10 cellular contexts compared by ENCODE assay signal in genomic region chr12:96402061-96402460, GRCh38. TPM values are rescaled to one million over a fixed set of nuclear protein-coding genes. Genes with fewer than 3 reads are reported as not detected.
DNase-seq lines count a peak whose midpoint lies in the region; TF ChIP-seq lines count a peak whose summit lies in the region.
"Had no signal": no experiment of that assay in that cellular context is flagged by ENCODE, and none has a peak within 500 bp of the region (broad histone marks: within the 10 kb centered on the region; RNA-seq: fewer than 3 reads in every experiment).

No MANE protein-coding gene starts in this region.

- peaks cover 23% of the 10 kb centered on the region for H3K79me2 ChIP-seq in OCI-LY7 (ENCODE audit: insufficient read depth, low read depth, low read length)

- DNase-seq in activated CD4-positive, alpha-beta T cell treated with anti-CD3 and anti-CD28 coated beads, Interleukin-2, amount 50 U/mL, for 1 hour = peak; percentile 20
- DNase-seq in activated CD4-positive, alpha-beta T cell treated with anti-CD3 and anti-CD28 coated beads for 1 hour = no peak
- DNase-seq in OCI-LY7 (ENCODE audit: low spot score) = peak; percentile 35
- no peak for DNase-seq in effector memory CD4-positive, alpha-beta T cell
- peak; percentile 14 for DNase-seq in retina
- DNase-seq in NCI-H187 treated with DMSO at 0.1 percent for 48 hours (lab: John Stamatoyannopoulos, UW) = no peak
- DNase-seq in AG08396 (ENCODE audit: low spot score) = no peak
- no peak for DNase-seq in colonic mucosa
- DNase-seq: foreskin fibroblast had no signal

- peak overlapping the region; percentile 100 for H2AFZ ChIP-seq in OCI-LY7 (ENCODE audit: low read length)

- no peaks in the 10 kb centered on the region for H3K36me3 ChIP-seq in OCI-LY7 (ENCODE audit: insufficient read depth, low read length)
- no peaks in the 10 kb centered on the region for H3K36me3 ChIP-seq in effector memory CD4-positive, alpha-beta T cell (ENCODE audit: control insufficient read depth, insufficient read depth, low read length)
- no peaks in the 10 kb centered on the region for H3K36me3 ChIP-seq in colonic mucosa

- H3K4me1 ChIP-seq in OCI-LY7 (ENCODE audit: insufficient read depth, low read length, poor library complexity, severe bottlenecking) (peaks cover 65% of the 10 kb centered on the region), colonic mucosa (no peaks in the 10 kb centered on the region)
- H3K4me1 ChIP-seq in effector memory CD4-positive, alpha-beta T cell (ENCODE audit: control insufficient read depth, insufficient read depth, low read length, poor library complexity, severe bottlenecking) = peaks cover 10% of the 10 kb centered on the region

- H3K27me3 ChIP-seq in effector memory CD4-positive, alpha-beta T cell (replicated peaks; ENCODE audit: control insufficient read depth, insufficient read depth, low read length, poor library complexity, severe bottlenecking) = no peaks in the 10 kb centered on the region
- no peaks in the 10 kb centered on the region for H3K27me3 ChIP-seq in colonic mucosa

- peak overlapping the region; percentile 94 for H3K4me3 ChIP-seq in OCI-LY7 (ENCODE audit: low read depth, low read length, poor library complexity, severe bottlenecking)
- peak overlapping the region; percentile 87 for H3K4me3 ChIP-seq in effector memory CD4-positive, alpha-beta T cell (ENCODE audit: insufficient read depth, low read depth, low read length, poor library complexity, severe bottlenecking)
- no peak overlapping the region for H3K4me3 ChIP-seq in colonic mucosa

- intact Hi-C loops in OCI-LY7 (cut with micrococcal nuclease; ENCODE audit: unreplicated experiment) (loop anchor here (5.0 to 10.0 kb wide), 2 partner anchors 367 to 460 kb away; partner anchors contain the start of genes AMDHD1, CCDC38 and LTA4H), colonic mucosa (cut with DNase I) (loop anchor here (5.0 kb wide), 2 partner anchors 110 to 340 kb away; no protein-coding TSS in a partner anchor)

- H3K4me2 ChIP-seq in OCI-LY7 (ENCODE audit: low read length) = peak overlapping the region; percentile 100

- peaks cover 18% of the 10 kb centered on the region for H4K20me1 ChIP-seq in OCI-LY7 (ENCODE audit: insufficient read depth, low read length)

- no peak for TF ChIP-seq CTCF in OCI-LY7 (conservative IDR thresholded peaks at IDR 0.05; ENCODE audit: low read length)
- no peak for TF ChIP-seq CTCF in colonic mucosa (IDR thresholded peaks at IDR 0.05)

- H3K27ac ChIP-seq in OCI-LY7 (ENCODE audit: low read depth, low read length, poor library complexity, severe bottlenecking) (peak overlapping the region; percentile 96), colonic mucosa (no peak overlapping the region)
- peak overlapping the region; percentile 79 for H3K27ac ChIP-seq in effector memory CD4-positive, alpha-beta T cell (ENCODE audit: insufficient read depth, low read length, poor library complexity, severe bottlenecking)
- H3K27ac ChIP-seq: C4-2B had no signal

- BruUV-seq in OCI-LY7 (replicated peaks; lab: Mats Ljungman, UMichigan) = no TSS peak

- CTCF ChIA-PET in OCI-LY7 (lab: Charles Lee; ENCODE audit: unreplicated experiment) = no interaction called here

- H3K9me3 ChIP-seq in OCI-LY7 (ENCODE audit: low read length) (no peaks in the 10 kb centered on the region), colonic mucosa (no peaks in the 10 kb centered on the region)
- no peaks in the 10 kb centered on the region for H3K9me3 ChIP-seq in effector memory CD4-positive, alpha-beta T cell (ENCODE audit: control insufficient read depth, low read length)

- POLR2A ChIA-PET in OCI-LY7 (lab: Charles Lee) = interaction anchor here (0.7 to 1.6 kb wide), 6 partner anchors 27 to 907 kb away, joined by 3 to 7 read pairs (median 4); no protein-coding TSS in a partner anchor

- H3K9ac ChIP-seq in colonic mucosa (ENCODE audit: low read depth in 2 of 2, low read length in 2 of 2) = no peak overlapping the region

- no peaks in the 10 kb centered on the region for H3K9me2 ChIP-seq in OCI-LY7 (ENCODE audit: insufficient read depth, low read length)

RNA-seq across cellular contexts. Expression of gene CDK17, which starts 1.8 kb away (rescaled TPM):
- 34.5 and 36.3 TPM in 2 replicates for total RNA-seq in OCI-LY7 (2014; rRNA removed; shearing (Covaris generic))
- total RNA-seq in OCI-LY7 (2022) (42.1 and 43.4 TPM in 2 replicates), colonic mucosa (10 to 100 TPM; 13.2 to 23.4 TPM)

Comparison
In these comparisons a context has a peak if more than half of its experiments do, and no peak if none do; other contexts are left out.
1. DNase-seq: peak in activated CD4-positive, alpha-beta T cell treated with anti-CD3 and anti-CD28 coated beads, Interleukin-2, amount 50 U/mL, for 1 hour (single experiment), OCI-LY7 (single experiment) and retina (single experiment); none in activated CD4-positive, alpha-beta T cell treated with anti-CD3 and anti-CD28 coated beads for 1 hour (single experiment), effector memory CD4-positive, alpha-beta T cell (0 of 3), NCI-H187 treated with DMSO at 0.1 percent for 48 hours (single experiment), AG08396 (single experiment) and colonic mucosa (single experiment).